ENCODE assay signal across 8 cellular contexts in genomic region chr15:85289677-85290365, GRCh38.
DNase-seq lines count a peak whose midpoint lies in the region; ATAC-seq, FAIRE-seq and TF ChIP-seq lines count a peak whose summit lies in the region.

No MANE protein-coding gene starts in this region.

- no peak for DNase-seq in GM18507 (ENCODE audit: extremely low spot score, insufficient read length, low read depth)
- DNase-seq in NCI-H446 treated with DMSO at 0.1 percent for 48 hours (lab: John Stamatoyannopoulos, UW): peak; percentile 5
- peak; percentile 64 for DNase-seq in mammary epithelial cell
- peak; percentile 50 for DNase-seq in left kidney (ENCODE audit: low read depth, low spot score)
- DNase-seq in ureter (ENCODE audit: low spot score): peak; percentile 60

- peak overlapping the region; percentile 28 for H3K4me2 ChIP-seq in mammary epithelial cell (ENCODE audit: insufficient read depth, low read depth, low read length)

- H3K4me1 ChIP-seq in mammary epithelial cell (ENCODE audit: insufficient read depth, low read length): peaks cover 7% of the 10 kb centered on the region

- H3K27ac ChIP-seq in C4-2B: no peak overlapping the region
- no peak overlapping the region for H3K27ac ChIP-seq in mammary epithelial cell (ENCODE audit: insufficient read depth, low read depth, low read length)

- no peaks in the 10 kb centered on the region for H3K36me3 ChIP-seq in mammary epithelial cell (ENCODE audit: insufficient read depth, low read length)

- BruUV-seq in mammary epithelial cell (replicated peaks; lab: Mats Ljungman, UMichigan): no TSS peak

- intact Hi-C loops in mammary epithelial cell (cut with micrococcal nuclease): loop anchor here (5.0 kb wide), 2 partner anchors 333 to 703 kb away; no protein-coding TSS in a partner anchor

- H3K27me3 ChIP-seq in mammary epithelial cell (ENCODE audit: insufficient read depth, low read length): no peaks in the 10 kb centered on the region

- no peak overlapping the region for H3K9ac ChIP-seq in mammary epithelial cell (ENCODE audit: insufficient read depth, low read length)

- CTCF ChIA-PET in mammary epithelial cell (lab: Charles Lee; ENCODE audit: low non-redundant PET): no interaction called here

- TF ChIP-seq CTCF in C4-2B (conservative IDR thresholded peaks at IDR 0.05) (peak; percentile 83), mammary epithelial cell (conservative IDR thresholded peaks at IDR 0.05 in 1 of 2, IDR thresholded peaks at IDR 0.05 in 1 of 2; ENCODE audit: extremely low read depth in 1 of 2, insufficient read depth in 1 of 2, low read depth in 1 of 2, low read length in 2 of 2) (peak; percentile 72 to 74)

- FAIRE-seq in GM18507 (lab: Jason Lieb, UNC): peak; percentile 70

- in situ Hi-C loops in mammary epithelial cell (cut with MboI; ENCODE audit: low sequenced_read_pairs in 2 of 2): loop anchor here in 1 of 2 donors (25.0 kb wide), 1 partner anchor 547 kb away; no protein-coding TSS in a partner anchor

- no peaks in the 10 kb centered on the region for H3K79me2 ChIP-seq in mammary epithelial cell (ENCODE audit: insufficient read depth, low read length)

- 14% methylated on average over 6 of the region's 6 CpGs for WGBS in mammary epithelial cell (ENCODE audit: low coverage, missing lambda C conversion rate)

- no peak overlapping the region for H3K4me3 ChIP-seq in mammary epithelial cell (replicated peaks in 1 of 3; ENCODE audit: insufficient read depth in 1 of 3, low read depth in 2 of 3, low read length in 3 of 3)

- dilution Hi-C loops in mammary epithelial cell (cut with HindIII; ENCODE audit: low sequenced_read_pairs): no loop called here

- H4K20me1 ChIP-seq in mammary epithelial cell (ENCODE audit: insufficient read depth, low read length): no peaks in the 10 kb centered on the region

- ATAC-seq in GM19463 (IDR thresholded peaks at IDR 0.05; ENCODE audit: unreplicated experiment) (no peak), GM21515 (IDR thresholded peaks at IDR 0.05; ENCODE audit: unreplicated experiment) (no peak)

- H2AFZ ChIP-seq in mammary epithelial cell (ENCODE audit: low read depth, low read length): no peak overlapping the region

- no peaks in the 10 kb centered on the region for H3K9me3 ChIP-seq in mammary epithelial cell (replicated peaks; ENCODE audit: insufficient read depth, low read length)
